In genomic region chr3:46538803-46539442, GRCh38 we compare ENCODE assay signal across 9 cellular contexts. TPM values are rescaled to one million over a fixed set of nuclear protein-coding genes. Genes with fewer than 3 reads are reported as not detected.
A peak's percentile ranks its signal among the peaks of the same experiment; 100 is the strongest.
DNase-seq lines count a peak whose midpoint lies in the region; ATAC-seq and TF ChIP-seq lines count a peak whose summit lies in the region.
"Had no signal": no experiment of that assay in that cellular context is flagged by ENCODE, and none has a peak within 500 bp of the region (broad histone marks: within the 10 kb centered on the region; RNA-seq: fewer than 3 reads in every experiment).

No MANE protein-coding gene starts in this region.

- intact Hi-C loops in sigmoid colon (cut with DNase I): no loop called here

- H3K36me3 ChIP-seq in Karpas-422 (ENCODE audit: insufficient read depth, low read length) (no peaks in the 10 kb centered on the region), sigmoid colon (peaks cover 0 to 5% (median 0%) of the 10 kb centered on the region in 4 donors)
- H3K36me3 ChIP-seq: tibial nerve had no signal

- H3K27ac ChIP-seq in Karpas-422 (ENCODE audit: low read length) (peak overlapping the region; percentile 82), sigmoid colon (no peak overlapping the region)

- H3K4me1 ChIP-seq in Karpas-422 (ENCODE audit: low read length) (peaks cover 47% of the 10 kb centered on the region), sigmoid colon (no peaks in the 10 kb centered on the region)

- H3K9me2 ChIP-seq in Karpas-422 (replicated peaks; ENCODE audit: insufficient read depth, low read length): no peaks in the 10 kb centered on the region

- TF ChIP-seq POLR2A in sigmoid colon (IDR thresholded peaks at IDR 0.05): no peak

- H3K9me3 Mint-ChIP-seq in endothelial cell (ENCODE audit: unreplicated experiment): no peaks in the 10 kb centered on the region

- peak overlapping the region; percentile 25; the same call in 1 of the 2 replicates for H3K9ac ChIP-seq in Karpas-422 (ENCODE audit: low read length)

- 0 out of 2 replicates have a peak, but pooled peaks cover 6% of the 10 kb centered on the region for H3K27me3 ChIP-seq in Karpas-422 (ENCODE audit: low read length)
- no peaks in the 10 kb centered on the region for H3K27me3 ChIP-seq in sigmoid colon
- H3K27me3 ChIP-seq: tibial nerve had no signal

- DNase-seq in EH (ENCODE audit: low read depth) (peak; percentile 80), Karpas-422 (peak; percentile 96), endothelial cell (ENCODE audit: low spot score) (peak; percentile 33), sigmoid colon (peak; percentile 72), NCI-H524 treated with DMSO at 0.1 percent for 48 hours (lab: John Stamatoyannopoulos, UW) (no peak), mesenteric fat pad (ENCODE audit: low spot score) (no peak)
- DNase-seq in activated CD4-positive, alpha-beta T cell treated with anti-CD3 and anti-CD28 coated beads, Interleukin-2, amount 50 U/mL, for 24 hours (ENCODE audit: low read depth in 1 of 2, low spot score in 1 of 2): peak; percentile 15 to 71

- 30 to 69% methylated on average over 14 of the region's 14 CpGs for WGBS in sigmoid colon, 2 donors

- TF ChIP-seq CTCF in endothelial cell (IDR thresholded peaks at IDR 0.05; ENCODE audit: unreplicated experiment) (no peak), sigmoid colon (IDR thresholded peaks at IDR 0.05) (no peak)

- H3K27me3 Mint-ChIP-seq in endothelial cell (ENCODE audit: unreplicated experiment): peaks cover 1% of the 10 kb centered on the region

- H3K4me1 Mint-ChIP-seq in endothelial cell (ENCODE audit: unreplicated experiment): peaks cover 15% of the 10 kb centered on the region

- no peak overlapping the region for H3K4me3 Mint-ChIP-seq in endothelial cell (ENCODE audit: unreplicated experiment)

- H2AFZ ChIP-seq in Karpas-422 (ENCODE audit: low read length): no peak overlapping the region

- peak overlapping the region; percentile 44 for H3K27ac Mint-ChIP-seq in endothelial cell (ENCODE audit: unreplicated experiment)

- peak overlapping the region; percentile 78 for H3K4me2 ChIP-seq in Karpas-422 (ENCODE audit: low read depth, low read length, poor library complexity, severe bottlenecking)

- no peaks in the 10 kb centered on the region for H3K36me3 Mint-ChIP-seq in endothelial cell (ENCODE audit: low read depth, unreplicated experiment)

- no peaks in the 10 kb centered on the region for H3K9me3 ChIP-seq in Karpas-422 (ENCODE audit: low read length)
- no peaks in the 10 kb centered on the region for H3K9me3 ChIP-seq in sigmoid colon
- H3K9me3 ChIP-seq: tibial nerve had no signal

- peak; percentile 76 for ATAC-seq in GM21526 (IDR thresholded peaks at IDR 0.05; ENCODE audit: low FRiP score, unreplicated experiment)

- TF ChIP-seq EP300 in sigmoid colon (IDR thresholded peaks at IDR 0.05): no peak

- no peaks in the 10 kb centered on the region for H3K79me2 ChIP-seq in Karpas-422 (ENCODE audit: low read length)

- peaks cover 9% of the 10 kb centered on the region; the same call in 1 of the 2 replicates for H4K20me1 ChIP-seq in Karpas-422 (ENCODE audit: insufficient read depth, low read depth, low read length)

- H3K4me3 ChIP-seq in Karpas-422 (ENCODE audit: low read length) (peak overlapping the region; percentile 57), sigmoid colon (no peak overlapping the region)
- H3K4me3 ChIP-seq: tibial nerve had no signal

RNA-seq across cellular contexts. Expression of gene LRRC2, which starts 27.2 kb away (rescaled TPM):
- total RNA-seq in Karpas-422 (2014; rRNA removed; shearing (Covaris generic); ENCODE audit: low replicate concordance): not detected in 2 replicates
- 0.23 TPM for total RNA-seq in endothelial cell (ENCODE audit: unreplicated experiment)
- 10 to 100 TPM in 1 of 4 donors, 1 to 10 TPM in 3; 3.6 to 11.1 (median 5.8) TPM for total RNA-seq in sigmoid colon
- 1 to 10 TPM in 1 of 3 donors, under 1 TPM in 2; 0.46 to 2.4 (median 0.69) TPM for polyA plus RNA-seq in sigmoid colon
- total RNA-seq in mesenteric fat pad: 2.1 TPM

RNA-seq across cellular contexts. Expression of gene RTP3, which starts 41.1 kb away (rescaled TPM):
- not detected in 2 replicates for total RNA-seq in Karpas-422 (2014; rRNA removed; shearing (Covaris generic); ENCODE audit: low replicate concordance)
- not detected for total RNA-seq in endothelial cell (ENCODE audit: unreplicated experiment)
- total RNA-seq in sigmoid colon: not detected
- polyA plus RNA-seq in sigmoid colon: not detected
- total RNA-seq in mesenteric fat pad: not detected
- total RNA-seq: tibial nerve had no signal

Comparison
In these comparisons a context has a peak if more than half of its experiments do, and no peak if none do; other contexts are left out.
1. DNase-seq: peak in EH (single experiment), Karpas-422 (single experiment), activated CD4-positive, alpha-beta T cell treated with anti-CD3 and anti-CD28 coated beads, Interleukin-2, amount 50 U/mL, for 24 hours (2 of 2), endothelial cell (single experiment) and sigmoid colon (single experiment); none in NCI-H524 treated with DMSO at 0.1 percent for 48 hours (single experiment) and mesenteric fat pad (single experiment).